17 cellular contexts compared by ENCODE assay signal in genomic region chr3:173744479-173744878, GRCh38.
DNase-seq lines count a peak whose midpoint lies in the region; ATAC-seq, FAIRE-seq and TF ChIP-seq lines count a peak whose summit lies in the region.
"Had no signal": no experiment of that assay in that cellular context is flagged by ENCODE, and none has a peak within 500 bp of the region (broad histone marks: within the 10 kb centered on the region; RNA-seq: fewer than 3 reads in every experiment).

No MANE protein-coding gene starts in this region.

- H3K4me2 ChIP-seq in endothelial cell of umbilical vein (ENCODE audit: insufficient read depth, low read length) = peak overlapping the region; percentile 64
- H3K4me2 ChIP-seq: BLaER1 treated with 17β-estradiol and CSF1 and Interleukin-3, amounts not matched to agents 10 nM and 100 nM; GM23338 had no signal

- no peaks in the 10 kb centered on the region for H3K36me3 ChIP-seq in endothelial cell of umbilical vein (ENCODE audit: control insufficient read depth in 2 of 2, extremely low read depth in 1 of 2, insufficient read depth in 2 of 2, low read length in 2 of 2)
- H3K36me3 ChIP-seq in pancreas = no peaks in the 10 kb centered on the region
- H3K36me3 ChIP-seq: BLaER1 treated with 17β-estradiol and CSF1 and Interleukin-3, amounts not matched to agents 10 nM and 100 nM had no signal

- no TSS peak for BruUV-seq in endothelial cell of umbilical vein (replicated peaks; lab: Mats Ljungman, UMichigan)

- intact Hi-C loops in endothelial cell of umbilical vein (cut with micrococcal nuclease) = loop anchor here (1.0 to 10.0 kb wide), 4 partner anchors 160 to 698 kb away; no protein-coding TSS in a partner anchor
- intact Hi-C loops in pancreas (cut with DNase I) = no loop called here
- intact Hi-C loops in activated CD4-positive, alpha-beta memory T cell treated with anti-CD3 and anti-CD28 coated beads for 36 hours (cut with micrococcal nuclease) = no loop called here

- dilution Hi-C loops in endothelial cell of umbilical vein (cut with MboI; ENCODE audit: extremely low pct_ligation_motif_present, low sequenced_read_pairs) = no loop called here

- POLR2A ChIA-PET in endothelial cell of umbilical vein (lab: Charles Lee) = no interaction called here
- POLR2A ChIA-PET in activated CD4-positive, alpha-beta memory T cell treated with anti-CD3 and anti-CD28 coated beads for 36 hours (lab: Charles Lee) = no interaction called here

- no peaks in the 10 kb centered on the region for H3K4me1 Mint-ChIP-seq in activated CD4-positive, alpha-beta memory T cell treated with anti-CD3 and anti-CD28 coated beads for 36 hours (ENCODE audit: low read depth)
- H3K4me1 Mint-ChIP-seq: B cell had no signal

- CTCF ChIA-PET in endothelial cell of umbilical vein (lab: Charles Lee) = interaction anchor here (0.8 to 1.6 kb wide), 3 partner anchors 9 to 16 kb away, joined by 3 to 5 read pairs (median 4); no protein-coding TSS in a partner anchor
- CTCF ChIA-PET in activated CD4-positive, alpha-beta memory T cell treated with anti-CD3 and anti-CD28 coated beads for 36 hours (lab: Charles Lee) = no interaction called here

- H3K9me3 Mint-ChIP-seq in activated CD4-positive, alpha-beta memory T cell treated with anti-CD3 and anti-CD28 coated beads for 36 hours = peaks cover 2% of the 10 kb centered on the region

- H3K4me1 ChIP-seq in endothelial cell of umbilical vein (ENCODE audit: control insufficient read depth, extremely low read depth, insufficient read depth, low read length) (peaks cover 95% of the 10 kb centered on the region), pancreas (no peaks in the 10 kb centered on the region)
- H3K4me1 ChIP-seq: BLaER1 treated with 17β-estradiol and CSF1 and Interleukin-3, amounts not matched to agents 10 nM and 100 nM had no signal

- H3K4me3 Mint-ChIP-seq in activated CD4-positive, alpha-beta memory T cell treated with anti-CD3 and anti-CD28 coated beads for 36 hours = no peak overlapping the region
- H3K4me3 Mint-ChIP-seq: B cell; CD8-positive, alpha-beta T cell; GM23338 had no signal

- H3K36me3 Mint-ChIP-seq in activated CD4-positive, alpha-beta memory T cell treated with anti-CD3 and anti-CD28 coated beads for 36 hours = no peaks in the 10 kb centered on the region
- H3K36me3 Mint-ChIP-seq: CD8-positive, alpha-beta T cell had no signal

- peak; percentile 58 for DNase-seq in ACHN
- DNase-seq in RCC 7860 (ENCODE audit: low spot score) = peak; percentile 59
- peak; percentile 76 for DNase-seq in endothelial cell of umbilical vein (ENCODE audit: low read depth, low spot score)
- DNase-seq in pancreas = no peak
- DNase-seq in activated CD4-positive, alpha-beta memory T cell treated with anti-CD3 and anti-CD28 coated beads for 36 hours = no peak
- DNase-seq in NCI-H510A treated with DMSO at 0.1 percent for 48 hours (lab: John Stamatoyannopoulos, UW) = no peak
- DNase-seq in NCI-H1694 (lab: John Stamatoyannopoulos, UW) = no peak
- DNase-seq: 8988T; Calu3; CD8-positive, alpha-beta T cell; DMS79 treated with DMSO at 0.1 percent for 48 hours; GF-D8; HCEC 1CT had no signal

- ATAC-seq in pancreas = peak in 3 of 4 donors; percentile 35 to 66 (median 37)
- ATAC-seq: CD8-positive, alpha-beta T cell; GM23338; HepG2 had no signal

- no peak overlapping the region for H2AFZ ChIP-seq in endothelial cell of umbilical vein (ENCODE audit: low read depth, low read length)
- H2AFZ ChIP-seq: GM23338 had no signal

- WGBS in pancreas, 2 donors = 17 to 32% methylated on average over 3 of the region's 3 CpGs

- H3K27me3 Mint-ChIP-seq in activated CD4-positive, alpha-beta memory T cell treated with anti-CD3 and anti-CD28 coated beads for 36 hours = no peaks in the 10 kb centered on the region
- H3K27me3 Mint-ChIP-seq: B cell had no signal

- H4K20me1 ChIP-seq in endothelial cell of umbilical vein (replicated peaks; ENCODE audit: control insufficient read depth, extremely low read depth, insufficient read depth, low read length) = no peaks in the 10 kb centered on the region
- H4K20me1 ChIP-seq: BLaER1 treated with 17β-estradiol and CSF1 and Interleukin-3, amounts not matched to agents 10 nM and 100 nM had no signal

- TF ChIP-seq CTCF in endothelial cell of umbilical vein (IDR thresholded peaks at IDR 0.05; ENCODE audit: extremely low read depth in 1 of 2, insufficient read depth in 1 of 2, low read depth in 1 of 2, low read length in 2 of 2) (no peak), pancreas (IDR thresholded peaks at IDR 0.05) (no peak)

- no peaks in the 10 kb centered on the region for H3K79me2 ChIP-seq in endothelial cell of umbilical vein (ENCODE audit: control insufficient read depth, insufficient read depth, low read length)

- peak; percentile 55 for FAIRE-seq in RCC 7860 (lab: Jason Lieb, UNC)
- peak; percentile 82 for FAIRE-seq in endothelial cell of umbilical vein (lab: Jason Lieb, UNC)
- FAIRE-seq in pancreas (lab: Jason Lieb, UNC) = no peak
- FAIRE-seq: HepG2 had no signal

- in situ Hi-C loops in ACHN (cut with HindIII; ENCODE audit: low pct_ligation_motif_present, low pct_unique_long_range_greater_than_20kb, low sequenced_read_pairs) = no loop called here

- no peaks in the 10 kb centered on the region for H3K9me3 ChIP-seq in endothelial cell of umbilical vein (replicated peaks; ENCODE audit: control insufficient read depth, insufficient read depth, low read length)
- H3K9me3 ChIP-seq in pancreas = no peaks in the 10 kb centered on the region
- H3K9me3 ChIP-seq: BLaER1 treated with 17β-estradiol and CSF1 and Interleukin-3, amounts not matched to agents 10 nM and 100 nM had no signal

- no peak overlapping the region for H3K27ac Mint-ChIP-seq in activated CD4-positive, alpha-beta memory T cell treated with anti-CD3 and anti-CD28 coated beads for 36 hours
- H3K27ac Mint-ChIP-seq: B cell; CD8-positive, alpha-beta T cell; GM23338 had no signal

- H3K9ac ChIP-seq in endothelial cell of umbilical vein (replicated peaks; ENCODE audit: extremely low read depth, insufficient read depth, low read length) = peak overlapping the region; percentile 44
- H3K9ac ChIP-seq: BLaER1 treated with 17β-estradiol and CSF1 and Interleukin-3, amounts not matched to agents 10 nM and 100 nM had no signal

- no peaks in the 10 kb centered on the region for H3K9me1 ChIP-seq in endothelial cell of umbilical vein (replicated peaks; ENCODE audit: control insufficient read depth, extremely low read depth, insufficient read depth, low read length)

- H3K27ac ChIP-seq in endothelial cell of umbilical vein (ENCODE audit: insufficient read depth, low read depth, low read length) (peak overlapping the region; percentile 96), pancreas (no peak overlapping the region)
- H3K27ac ChIP-seq: BLaER1 treated with 17β-estradiol and CSF1 and Interleukin-3, amounts not matched to agents 10 nM and 100 nM had no signal

- H3K4me3 ChIP-seq in endothelial cell of umbilical vein (replicated peaks in 1 of 3; ENCODE audit: insufficient read depth in 1 of 3, low read depth in 1 of 3, low read length in 3 of 3) (peak overlapping the region in 1 of 3 experiments; percentile 10), pancreas (no peak overlapping the region)
- H3K4me3 ChIP-seq: BLaER1 treated with 17β-estradiol and CSF1 and Interleukin-3, amounts not matched to agents 10 nM and 100 nM; GM23338 had no signal

- H3K27me3 ChIP-seq in endothelial cell of umbilical vein (ENCODE audit: control insufficient read depth in 2 of 2, insufficient read depth in 2 of 2, low read length in 2 of 2) = no peaks in the 10 kb centered on the region
- H3K27me3 ChIP-seq in pancreas = no peaks in the 10 kb centered on the region
- H3K27me3 ChIP-seq: BLaER1 treated with 17β-estradiol and CSF1 and Interleukin-3, amounts not matched to agents 10 nM and 100 nM had no signal

- no peak for TF ChIP-seq POLR2A in endothelial cell of umbilical vein (IDR thresholded peaks at IDR 0.05; ENCODE audit: low read depth, low read length)

TF ChIP-seq in endothelial cell of umbilical vein, 7 proteins besides CTCF, POLR2A, EP300 and RAD21:
- TF ChIP-seq MAX (IDR thresholded peaks at IDR 0.05; ENCODE audit: insufficient read depth, insufficient read length) = no peak
- peak; percentile 99 for TF ChIP-seq GATA2 (IDR thresholded peaks at IDR 0.05; ENCODE audit: insufficient read depth, insufficient read length, low read depth, low read length)
- peak; percentile 69 for TF ChIP-seq POLR2AphosphoS5 (IDR thresholded peaks at IDR 0.05; ENCODE audit: insufficient read depth, low read depth, low read length)
- peak; percentile 58 for TF ChIP-seq JUN (IDR thresholded peaks at IDR 0.05; ENCODE audit: borderline replicate concordance, insufficient read depth, insufficient read length, low read depth)
- peak; percentile 55 for TF ChIP-seq FOS (IDR thresholded peaks at IDR 0.05; ENCODE audit: borderline replicate concordance, insufficient read depth, low read length)
- TF ChIP-seq EZH2 (IDR thresholded peaks at IDR 0.05; ENCODE audit: borderline replicate concordance, low read depth, low read length, severe bottlenecking) = no peak
- no peak for TF ChIP-seq MYC (IDR thresholded peaks at IDR 0.05; ENCODE audit: low read depth, low read length)

Comparison
In these comparisons a context has a peak if more than half of its experiments do, and no peak if none do; other contexts are left out.
1. DNase-seq: peak in ACHN (single experiment), RCC 7860 (single experiment) and endothelial cell of umbilical vein (single experiment); none in pancreas (0 of 6), activated CD4-positive, alpha-beta memory T cell treated with anti-CD3 and anti-CD28 coated beads for 36 hours (single experiment), NCI-H510A treated with DMSO at 0.1 percent for 48 hours (single experiment) and NCI-H1694 (single experiment).